Comparison of ENCODE assay signal across 7 cellular contexts in genomic region chr1:182433580-182433979, GRCh38. TPM values are rescaled to one million over a fixed set of nuclear protein-coding genes. Genes with fewer than 3 reads are reported as not detected.
"Had no signal": no experiment of that assay in that cellular context is flagged by ENCODE, and none has a peak within 500 bp of the region (broad histone marks: within the 10 kb centered on the region; RNA-seq: fewer than 3 reads in every experiment).

No MANE protein-coding gene starts in this region.

- ATAC-seq: HepG2, K562 had no signal

- DNase-seq: IMR-90, KBM-7, KG1 had no signal

RNA-seq across cellular contexts. Expression of gene RGSL1, which starts 16.4 kb away (rescaled TPM):
- total RNA-seq: HepG2, HT-29, IMR-90, K562 had no signal

RNA-seq across cellular contexts. Expression of gene TEDDM1, which starts 33.1 kb away (rescaled TPM):
- total RNA-seq: HepG2, HT-29, HT1080, IMR-90, K562 had no signal
